Comparison of ENCODE assay signal across 2 cellular contexts in the genomic region with DNA sequence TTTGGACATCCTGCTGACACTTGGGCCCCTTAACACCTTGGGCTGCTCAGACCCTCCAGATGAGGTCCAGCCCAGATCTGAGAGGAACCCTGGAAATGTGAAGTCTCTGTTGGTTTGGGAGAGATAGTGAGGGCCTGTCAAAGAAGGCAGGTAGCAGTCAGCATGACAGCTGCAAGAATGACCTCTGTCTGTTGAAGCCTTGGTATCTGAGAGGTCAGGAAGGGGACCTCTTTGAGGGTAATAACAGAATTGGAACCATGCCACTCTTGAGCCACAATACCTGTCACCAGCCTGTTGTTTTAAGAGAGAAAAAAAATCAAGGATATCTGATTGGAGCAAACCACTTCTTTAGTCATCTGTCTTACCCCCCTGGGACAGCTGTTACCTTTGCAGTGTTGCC.
TF ChIP-seq lines count a peak whose summit lies in the region.

No MANE protein-coding gene starts in this region.

TF ChIP-seq in IMR-90, 13 proteins besides CTCF, POLR2A, EP300 and RAD21:
- TF ChIP-seq MAZ (IDR thresholded peaks at IDR 0.05; ENCODE audit: borderline replicate concordance, low read depth, low read length) (no peak), CEBPB (IDR thresholded peaks at IDR 0.05; ENCODE audit: low read depth, low read length) (no peak), NFE2L2 (IDR thresholded peaks at IDR 0.05; ENCODE audit: low read depth, low read length) (no peak), MXI1 (IDR thresholded peaks at IDR 0.05; ENCODE audit: borderline replicate concordance, low read depth, low read length) (no peak), RFX5 (IDR thresholded peaks at IDR 0.05; ENCODE audit: low read depth, low read length) (no peak), SMC3 (IDR thresholded peaks at IDR 0.05; ENCODE audit: low read depth, low read length) (no peak), RCOR1 (IDR thresholded peaks at IDR 0.05; ENCODE audit: insufficient replicate concordance, low read length) (no peak), BHLHE40 (IDR thresholded peaks at IDR 0.05; ENCODE audit: low read depth, low read length) (no peak), FOS (IDR thresholded peaks at IDR 0.05; ENCODE audit: low read depth, low read length) (no peak), CHD1 (IDR thresholded peaks at IDR 0.05; ENCODE audit: low read depth, low read length) (no peak), MAFK (IDR thresholded peaks at IDR 0.05; ENCODE audit: low read depth, low read length) (no peak)
- TF ChIP-seq, protein P1, sequence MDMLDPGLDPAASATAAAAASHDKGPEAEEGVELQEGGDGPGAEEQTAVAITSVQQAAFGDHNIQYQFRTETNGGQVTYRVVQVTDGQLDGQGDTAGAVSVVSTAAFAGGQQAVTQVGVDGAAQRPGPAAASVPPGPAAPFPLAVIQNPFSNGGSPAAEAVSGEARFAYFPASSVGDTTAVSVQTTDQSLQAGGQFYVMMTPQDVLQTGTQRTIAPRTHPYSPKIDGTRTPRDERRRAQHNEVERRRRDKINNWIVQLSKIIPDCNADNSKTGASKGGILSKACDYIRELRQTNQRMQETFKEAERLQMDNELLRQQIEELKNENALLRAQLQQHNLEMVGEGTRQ (IDR thresholded peaks at IDR 0.05; ENCODE audit: low read depth, low read length): no peak
- TF ChIP-seq, protein P2, sequence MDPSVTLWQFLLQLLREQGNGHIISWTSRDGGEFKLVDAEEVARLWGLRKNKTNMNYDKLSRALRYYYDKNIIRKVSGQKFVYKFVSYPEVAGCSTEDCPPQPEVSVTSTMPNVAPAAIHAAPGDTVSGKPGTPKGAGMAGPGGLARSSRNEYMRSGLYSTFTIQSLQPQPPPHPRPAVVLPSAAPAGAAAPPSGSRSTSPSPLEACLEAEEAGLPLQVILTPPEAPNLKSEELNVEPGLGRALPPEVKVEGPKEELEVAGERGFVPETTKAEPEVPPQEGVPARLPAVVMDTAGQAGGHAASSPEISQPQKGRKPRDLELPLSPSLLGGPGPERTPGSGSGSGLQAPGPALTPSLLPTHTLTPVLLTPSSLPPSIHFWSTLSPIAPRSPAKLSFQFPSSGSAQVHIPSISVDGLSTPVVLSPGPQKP (IDR thresholded peaks at IDR 0.05; ENCODE audit: borderline replicate concordance, low read depth, low read length): no peak
TF ChIP-seq in IMR-90: peak in this region for 0.

TF ChIP-seq in GM12878, 131 proteins besides CTCF, POLR2A, EP300 and RAD21:
- TF ChIP-seq BMI1 (IDR thresholded peaks at IDR 0.05; ENCODE audit: borderline replicate concordance) (no peak), GABPA (IDR thresholded peaks at IDR 0.05; ENCODE audit: low read depth) (no peak), KLF5 (IDR thresholded peaks at IDR 0.05; ENCODE audit: partially characterized antibody) (no peak)
- TF ChIP-seq, protein P3, sequence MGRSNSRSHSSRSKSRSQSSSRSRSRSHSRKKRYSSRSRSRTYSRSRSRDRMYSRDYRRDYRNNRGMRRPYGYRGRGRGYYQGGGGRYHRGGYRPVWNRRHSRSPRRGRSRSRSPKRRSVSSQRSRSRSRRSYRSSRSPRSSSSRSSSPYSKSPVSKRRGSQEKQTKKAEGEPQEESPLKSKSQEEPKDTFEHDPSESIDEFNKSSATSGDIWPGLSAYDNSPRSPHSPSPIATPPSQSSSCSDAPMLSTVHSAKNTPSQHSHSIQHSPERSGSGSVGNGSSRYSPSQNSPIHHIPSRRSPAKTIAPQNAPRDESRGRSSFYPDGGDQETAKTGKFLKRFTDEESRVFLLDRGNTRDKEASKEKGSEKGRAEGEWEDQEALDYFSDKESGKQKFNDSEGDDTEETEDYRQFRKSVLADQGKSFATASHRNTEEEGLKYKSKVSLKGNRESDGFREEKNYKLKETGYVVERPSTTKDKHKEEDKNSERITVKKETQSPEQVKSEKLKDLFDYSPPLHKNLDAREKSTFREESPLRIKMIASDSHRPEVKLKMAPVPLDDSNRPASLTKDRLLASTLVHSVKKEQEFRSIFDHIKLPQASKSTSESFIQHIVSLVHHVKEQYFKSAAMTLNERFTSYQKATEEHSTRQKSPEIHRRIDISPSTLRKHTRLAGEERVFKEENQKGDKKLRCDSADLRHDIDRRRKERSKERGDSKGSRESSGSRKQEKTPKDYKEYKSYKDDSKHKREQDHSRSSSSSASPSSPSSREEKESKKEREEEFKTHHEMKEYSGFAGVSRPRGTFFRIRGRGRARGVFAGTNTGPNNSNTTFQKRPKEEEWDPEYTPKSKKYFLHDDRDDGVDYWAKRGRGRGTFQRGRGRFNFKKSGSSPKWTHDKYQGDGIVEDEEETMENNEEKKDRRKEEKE (IDR thresholded peaks at IDR 0.05): no peak
TF ChIP-seq in GM12878: peak in this region for 0.
